Comparison of ENCODE assay signal across 15 cellular contexts in the genomic region with DNA sequence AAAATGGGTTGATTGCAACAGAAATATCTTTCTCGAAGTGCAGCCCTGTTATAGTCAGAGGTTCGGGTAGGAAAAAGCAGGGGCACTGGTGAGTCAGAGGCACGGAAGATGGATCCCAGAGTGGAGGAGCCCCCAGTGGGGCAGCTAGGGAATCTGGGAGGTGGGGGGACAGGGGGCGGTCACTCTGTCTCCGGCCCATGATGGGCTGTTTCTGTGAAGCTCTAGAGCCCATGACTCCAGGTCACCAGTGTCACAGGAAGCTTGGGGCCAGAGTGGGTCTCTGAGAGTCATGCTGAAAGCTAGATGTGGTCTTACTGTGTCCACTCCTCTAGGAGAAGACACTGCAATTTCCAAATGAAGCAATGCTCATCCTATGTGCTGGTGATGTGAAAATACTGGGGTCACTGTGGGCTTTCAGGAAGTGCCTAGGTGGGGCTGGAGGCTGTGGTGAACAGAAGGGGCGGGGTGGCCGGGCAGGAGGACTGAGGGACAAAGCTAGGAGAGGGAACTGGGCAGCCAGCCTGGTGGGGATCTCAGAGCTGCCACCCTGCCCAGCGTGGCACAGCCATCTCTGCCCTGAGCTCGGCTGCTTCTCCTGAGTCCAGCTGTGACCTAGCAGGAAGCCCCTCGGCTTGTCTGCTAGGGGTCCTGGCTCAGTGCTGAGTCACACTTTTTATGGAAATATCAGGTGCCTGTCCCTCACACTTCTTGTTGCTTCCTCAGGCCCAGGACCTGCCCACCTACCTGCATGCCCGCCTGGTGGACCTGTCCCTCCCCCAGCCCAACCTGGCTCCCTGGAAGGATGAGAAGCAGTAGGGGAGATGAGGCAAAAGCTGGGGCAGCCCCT. TPM values are rescaled to one million over a fixed set of nuclear protein-coding genes. Genes with fewer than 3 reads are reported as not detected.
DNase-seq lines count a peak whose midpoint lies in the region; ATAC-seq and TF ChIP-seq lines count a peak whose summit lies in the region.
"Had no signal": no experiment of that assay in that cellular context is flagged by ENCODE, and none has a peak within 500 bp of the region (broad histone marks: within the 10 kb centered on the region; RNA-seq: fewer than 3 reads in every experiment).

No MANE protein-coding gene starts in this region.

- H3K56ac ChIP-seq in H9 (ENCODE audit: insufficient read length, low read depth, low read length), result no peak overlapping the region

- H4K8ac ChIP-seq in H9 (replicated peaks; ENCODE audit: insufficient read length, low read depth, low read length), result no peak overlapping the region

- CTCF ChIA-PET in CD4-positive, alpha-beta T cell (lab: Charles Lee), result interaction anchor here (1.0 to 1.7 kb wide), 5 partner anchors 9 to 257 kb away, joined by 3 to 4 read pairs (median 3); no protein-coding TSS in a partner anchor

- no peak overlapping the region for H3K27ac ChIP-seq in CD4-positive, alpha-beta T cell (ENCODE audit: low read depth, low read length)
- H3K27ac ChIP-seq in H9 (ENCODE audit: insufficient read length, low read depth, low read length) (no peak overlapping the region), heart right ventricle (no peak overlapping the region)
- H3K27ac ChIP-seq: left lung, prostate gland had no signal

- H2BK20ac ChIP-seq in H9 (ENCODE audit: low read depth, low read length, poor library complexity, severe bottlenecking), result no peak overlapping the region

- no peak overlapping the region for H3K4me3 ChIP-seq in heart right ventricle
- H3K4me3 ChIP-seq: left lung, prostate gland had no signal

- no peaks in the 10 kb centered on the region for H3K9me3 ChIP-seq in CD4-positive, alpha-beta T cell (ENCODE audit: control insufficient read depth, low read length)
- H3K9me3 ChIP-seq in H9 (ENCODE audit: control insufficient read depth, low read depth, low read length), result peaks cover 6% of the 10 kb centered on the region
- H3K9me3 ChIP-seq in heart right ventricle, result no peaks in the 10 kb centered on the region
- H3K9me3 ChIP-seq: left lung, prostate gland had no signal

- H4K5ac ChIP-seq in H9 (ENCODE audit: insufficient read length, low read depth, low read length), result no peak overlapping the region

- no peaks in the 10 kb centered on the region for H3K79me2 ChIP-seq in H9 (ENCODE audit: insufficient read depth, low read length)

- H2BK12ac ChIP-seq in H9 (ENCODE audit: insufficient read length, low read depth, low read length), result no peak overlapping the region

- H3K27ac Mint-ChIP-seq in CD4-positive, alpha-beta T cell, result peak overlapping the region; percentile 81
- H3K27ac Mint-ChIP-seq in H9, result peak overlapping the region in 1 of 3 experiments; percentile 18; a peak in 1 of 7 replicates
- peak overlapping the region; percentile 87 for H3K27ac Mint-ChIP-seq in activated T-helper 17 cell treated with anti-CD3 and anti-CD28 coated beads, Interleukin-2, amount 50 U/mL, for 72 hours
- peak overlapping the region in 9 of 10 donors; percentile 41 to 91 (median 72) for H3K27ac Mint-ChIP-seq in naive thymus-derived CD8-positive, alpha-beta T cell
- H3K27ac Mint-ChIP-seq: B cell had no signal

- H3T11ph ChIP-seq in H9 (ENCODE audit: low read length), result no peak overlapping the region

- H3K14ac ChIP-seq in H9 (ENCODE audit: insufficient read depth, low read length), result no peak overlapping the region; the same call in 1 of the 2 replicates

- intact Hi-C loops in CD4-positive, alpha-beta T cell (cut with DNase I, micrococcal nuclease), result loop anchor here (2.0 to 5.0 kb wide), 3 partner anchors 43 to 57 kb away; no protein-coding TSS in a partner anchor
- intact Hi-C loops in heart right ventricle (cut with DNase I), result no loop called here

- no peak overlapping the region for H2BK5ac ChIP-seq in H9 (ENCODE audit: insufficient read length, low read length)

- no peaks in the 10 kb centered on the region for H3K27me3 ChIP-seq in CD4-positive, alpha-beta T cell (ENCODE audit: control insufficient read depth, insufficient read depth, low read length)
- H3K27me3 ChIP-seq in H9 (ENCODE audit: insufficient read depth, low read length) (no peaks in the 10 kb centered on the region), heart right ventricle (peaks cover 0 to 8% (median 0%) of the 10 kb centered on the region in 7 donors)

- no peak overlapping the region for H2BK120ac ChIP-seq in H9 (ENCODE audit: low read depth, low read length, poor library complexity, severe bottlenecking)

- H3K36me3 ChIP-seq in heart right ventricle, result no peaks in the 10 kb centered on the region
- H3K36me3 ChIP-seq: left lung, prostate gland had no signal

- WGBS in H9 (ENCODE audit: extremely low coverage, insufficient read length, low lambda C conversion rate), result no CpG with 5 or more reads among the region's 11 CpGs
- WGBS in heart right ventricle, 2 donors, result 79 to 81% methylated on average over 11 of the region's 11 CpGs

- no peak overlapping the region for H2BK15ac ChIP-seq in H9 (ENCODE audit: low read depth, low read length)

- H3K4me1 ChIP-seq in H9 (ENCODE audit: insufficient read depth, low read length) (no peaks in the 10 kb centered on the region), heart right ventricle (no peaks in the 10 kb centered on the region)
- H3K4me1 ChIP-seq: left lung, prostate gland had no signal

- peak overlapping the region; percentile 67 for H3K4me3 Mint-ChIP-seq in CD4-positive, alpha-beta T cell
- H3K4me3 Mint-ChIP-seq in H9, result no peak overlapping the region
- peak overlapping the region; percentile 81 for H3K4me3 Mint-ChIP-seq in activated T-helper 17 cell treated with anti-CD3 and anti-CD28 coated beads, Interleukin-2, amount 50 U/mL, for 72 hours
- peak overlapping the region in 9 of 10 donors; percentile 56 to 83 (median 64) for H3K4me3 Mint-ChIP-seq in naive thymus-derived CD8-positive, alpha-beta T cell

- ATAC-seq in CD4-positive, alpha-beta T cell (ENCODE audit: poor library complexity), result no peak
- ATAC-seq in activated T-helper 17 cell treated with anti-CD3 and anti-CD28 coated beads, Interleukin-2, amount 50 U/mL, for 72 hours (replicated peaks), result peak; percentile 10
- ATAC-seq in naive thymus-derived CD8-positive, alpha-beta T cell, result no peak
- ATAC-seq in heart right ventricle, result no peak
- no peak for ATAC-seq in HG02642 (IDR thresholded peaks at IDR 0.05; ENCODE audit: poor library complexity, unreplicated experiment)
- ATAC-seq: left lung had no signal

- H3K27me3 Mint-ChIP-seq in CD4-positive, alpha-beta T cell, result no peaks in the 10 kb centered on the region
- peaks cover 4% of the 10 kb centered on the region for H3K27me3 Mint-ChIP-seq in H9 (ENCODE audit: low read depth)
- H3K27me3 Mint-ChIP-seq in activated T-helper 17 cell treated with anti-CD3 and anti-CD28 coated beads, Interleukin-2, amount 50 U/mL, for 72 hours, result no peaks in the 10 kb centered on the region
- no peaks in the 10 kb centered on the region for H3K27me3 Mint-ChIP-seq in naive thymus-derived CD8-positive, alpha-beta T cell
- H3K27me3 Mint-ChIP-seq: B cell had no signal

- H3K9ac ChIP-seq in H9 (ENCODE audit: extremely low read depth, insufficient read length, low read length), result no peak overlapping the region

- H2AFZ ChIP-seq in H9 (ENCODE audit: low read length), result no peak overlapping the region

- no peaks in the 10 kb centered on the region for H3K9me3 Mint-ChIP-seq in CD4-positive, alpha-beta T cell
- peaks cover 15 to 23% of the 10 kb centered on the region in 2 experiments for H3K9me3 Mint-ChIP-seq in H9
- no peaks in the 10 kb centered on the region for H3K9me3 Mint-ChIP-seq in activated T-helper 17 cell treated with anti-CD3 and anti-CD28 coated beads, Interleukin-2, amount 50 U/mL, for 72 hours
- no peaks in the 10 kb centered on the region for H3K9me3 Mint-ChIP-seq in naive thymus-derived CD8-positive, alpha-beta T cell

- H3K79me1 ChIP-seq in H9 (ENCODE audit: insufficient read depth, low read depth, low read length, poor library complexity, severe bottlenecking), result no peaks in the 10 kb centered on the region

- peaks cover 56% of the 10 kb centered on the region for H3K4me1 Mint-ChIP-seq in CD4-positive, alpha-beta T cell (ENCODE audit: low read depth)
- H3K4me1 Mint-ChIP-seq in H9, result no peaks in the 10 kb centered on the region
- peaks cover 25% of the 10 kb centered on the region for H3K4me1 Mint-ChIP-seq in activated T-helper 17 cell treated with anti-CD3 and anti-CD28 coated beads, Interleukin-2, amount 50 U/mL, for 72 hours
- peaks cover 31 to 60% (median 46%) of the 10 kb centered on the region in 4 donors for H3K4me1 Mint-ChIP-seq in naive thymus-derived CD8-positive, alpha-beta T cell

- H3K4me2 ChIP-seq in H9 (ENCODE audit: insufficient read depth, insufficient read length, low read length), result no peak overlapping the region

- no peak overlapping the region for H4K91ac ChIP-seq in H9 (ENCODE audit: insufficient read length, low read depth, low read length)

- no peaks in the 10 kb centered on the region for H3K36me3 Mint-ChIP-seq in CD4-positive, alpha-beta T cell (ENCODE audit: low read depth)
- H3K36me3 Mint-ChIP-seq in H9 (ENCODE audit: insufficient read depth in 1 of 3, low read depth in 3 of 3), result peaks cover 3 to 22% (median 11%) of the 10 kb centered on the region in 3 experiments; a peak in 6 of 7 replicates
- H3K36me3 Mint-ChIP-seq in activated T-helper 17 cell treated with anti-CD3 and anti-CD28 coated beads, Interleukin-2, amount 50 U/mL, for 72 hours (ENCODE audit: low read depth), result peaks cover 15% of the 10 kb centered on the region
- H3K36me3 Mint-ChIP-seq in naive thymus-derived CD8-positive, alpha-beta T cell, result no peaks in the 10 kb centered on the region

- no peaks in the 10 kb centered on the region for H4K20me1 ChIP-seq in H9 (ENCODE audit: control insufficient read depth, insufficient read depth, insufficient read length)

- DNase-seq in CD4-positive, alpha-beta T cell, result no peak
- peak; percentile 17 for DNase-seq in H9
- DNase-seq in naive thymus-derived CD8-positive, alpha-beta T cell, result no peak
- DNase-seq in heart right ventricle, result no peak
- no peak for DNase-seq in GM20000 (ENCODE audit: low spot score)
- DNase-seq: caudate nucleus, DMS53, Karpas-422, left lung, SIG-M5 had no signal

- H3K18ac ChIP-seq in H9 (ENCODE audit: insufficient read length, low read depth, low read length), result no peak overlapping the region

- POLR2A ChIA-PET in CD4-positive, alpha-beta T cell (lab: Charles Lee), result interaction anchor here (0.8 to 3.9 kb wide), 17 partner anchors 11 to 266 kb away, joined by 3 to 65 read pairs (median 5); partner anchors contain the start of gene IRF4
- POLR2A ChIA-PET in naive thymus-derived CD8-positive, alpha-beta T cell (lab: Charles Lee), result interaction anchor here (0.7 to 2.1 kb wide), 3 partner anchors 9 to 54 kb away, joined by 3 to 14 read pairs (median 3); no protein-coding TSS in a partner anchor

- no peak overlapping the region for H3K4ac ChIP-seq in H9 (ENCODE audit: low read depth, low read length)

- TF ChIP-seq CTCF in CD4-positive, alpha-beta T cell (IDR thresholded peaks at IDR 0.05), result no peak
- TF ChIP-seq CTCF in H9 (conservative IDR thresholded peaks at IDR 0.05) (no peak), heart right ventricle (IDR thresholded peaks at IDR 0.05) (no peak), GM20000 (IDR thresholded peaks at IDR 0.05; ENCODE audit: extremely low read depth, missing control alignments) (no peak)

- H2AK5ac ChIP-seq in H9 (ENCODE audit: insufficient read length, low read length), result no peak overlapping the region

- H3K23me2 ChIP-seq in H9 (ENCODE audit: insufficient read length, low read depth, low read length, poor library complexity, severe bottlenecking), result no peaks in the 10 kb centered on the region

- H3K23ac ChIP-seq in H9 (ENCODE audit: insufficient read length, low read depth, low read length), result no peak overlapping the region

RNA-seq across cellular contexts. Expression of gene IRF4, which starts 54.2 kb away (rescaled TPM):
- 10 to 100 TPM; 16.9 to 20.8 TPM for total RNA-seq in CD4-positive, alpha-beta T cell
- total RNA-seq in H9 (2021), result 0.31 and 0.68 TPM in 2 replicates
- total RNA-seq in activated T-helper 17 cell treated with anti-CD3 and anti-CD28 coated beads, Interleukin-2, amount 50 U/mL, for 72 hours, result 100 to 1,000 TPM; 477 to 704 TPM
- total RNA-seq in naive thymus-derived CD8-positive, alpha-beta T cell, result 10 to 100 TPM in 1 of 2 experiments, 1 to 10 TPM in 1; 7.4 to 10.4 TPM
- under 1 TPM; 0.44 to 0.97 (median 0.94) TPM for polyA plus RNA-seq in naive thymus-derived CD8-positive, alpha-beta T cell
- total RNA-seq in heart right ventricle, result 1 to 10 TPM in 2 of 10 donors, under 1 TPM in 7, not detected in 1; 0.05 to 3.6 (median 0.32) TPM
- polyA plus RNA-seq in heart right ventricle, result under 1 TPM; 0.04 to 0.15 TPM
- total RNA-seq: myocyte had no signal

Comparison
In these comparisons a context has a peak if more than half of its experiments do, and no peak if none do; other contexts are left out.
1. H3K4me3 Mint-ChIP-seq: peak in CD4-positive, alpha-beta T cell (single experiment), activated T-helper 17 cell treated with anti-CD3 and anti-CD28 coated beads, Interleukin-2, amount 50 U/mL, for 72 hours (single experiment) and naive thymus-derived CD8-positive, alpha-beta T cell (9 of 10); none in H9 (0 of 2).
2. RNA of gene IRF4, which starts 54.2 kb away (total RNA-seq): 477 to 704 TPM in activated T-helper 17 cell treated with anti-CD3 and anti-CD28 coated beads, Interleukin-2, amount 50 U/mL, for 72 hours; 16.9 to 20.8 TPM in CD4-positive, alpha-beta T cell, 7.4 to 10.4 TPM in naive thymus-derived CD8-positive, alpha-beta T cell, 0.05 to 3.6 TPM in heart right ventricle and 0.31 to 0.68 TPM in H9; every median in the first group is over 10 times any median in the second.
3. intact Hi-C loops: an anchor here in CD4-positive, alpha-beta T cell (2.0 to 5.0 kb wide); none called in heart right ventricle.